In the genomic region with DNA sequence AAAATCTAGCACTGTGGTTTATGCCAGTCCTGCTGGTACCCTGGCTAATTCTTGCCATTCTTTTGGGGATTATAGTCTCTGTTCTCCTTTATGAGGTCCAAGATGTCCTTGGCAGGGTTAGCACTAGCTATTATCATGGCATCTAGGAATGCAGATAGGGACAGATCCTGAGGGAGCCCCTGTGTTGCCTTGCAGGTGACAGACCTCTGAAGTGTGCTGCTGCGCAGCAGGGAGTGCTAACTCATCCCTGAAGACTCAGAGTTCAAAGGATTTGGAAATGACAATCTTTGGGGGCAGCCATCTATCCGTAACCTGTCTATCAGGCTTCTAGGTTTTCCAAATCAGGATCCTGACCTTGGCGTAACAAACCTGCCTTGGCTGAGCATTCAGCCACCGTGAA, we compare ENCODE assay signal across 33 cellular contexts.
"Had no signal": no experiment of that assay in that cellular context is flagged by ENCODE, and none has a peak within 500 bp of the region (broad histone marks: within the 10 kb centered on the region; RNA-seq: fewer than 3 reads in every experiment).

No MANE protein-coding gene starts in this region.

- ATAC-seq: activated CD8-positive, alpha-beta T cell treated with anti-CD3 and anti-CD28 coated beads, Interleukin-2, amount 10 ng/mL, durations not matched to agents 7 days and 5 days; activated naive CD4-positive, alpha-beta T cell treated with anti-CD3 and anti-CD28 coated beads, Interleukin-2, amount 50 U/mL, for 72 hours; activated T-cell treated with anti-CD3 and anti-CD28 coated beads, Interleukin-2, amount 50 U/mL, for 4 hours; body of pancreas; T-helper 17 cell had no signal

- H3K4me3 ChIP-seq: adrenal gland, body of pancreas, breast epithelium, Peyer's patch, SJSA1 had no signal

- H3K9me2 ChIP-seq: SK-N-SH had no signal

- H3K9me3 ChIP-seq: adrenal gland, body of pancreas, breast epithelium, Peyer's patch, SK-N-SH had no signal

- H3K9ac ChIP-seq: SK-N-SH had no signal

- H3K36me3 ChIP-seq: adrenal gland, breast epithelium, Peyer's patch, SJSA1, WERI-Rb-1 had no signal

- H3K27ac ChIP-seq: adrenal gland, body of pancreas, breast epithelium, Peyer's patch, SJSA1, WERI-Rb-1 had no signal

- H3K4me1 ChIP-seq: breast epithelium, SJSA1 had no signal

- H3K27me3 ChIP-seq: adrenal gland, body of pancreas, breast epithelium, Peyer's patch, SJSA1 had no signal

- H3K4me2 ChIP-seq: SK-N-SH had no signal

- DNase-seq: activated CD4-positive, alpha-beta T cell treated with anti-CD3 and anti-CD28 coated beads, Interleukin-2, amount 10 ng/mL, durations not matched to agents 7 days and 5 days; activated CD4-positive, alpha-beta T cell treated with anti-CD3 and anti-CD28 coated beads, Interleukin-2, amount 50 U/mL, for 48 hours; activated CD4-positive, CD25-positive, alpha-beta regulatory T cell; activated CD8-positive, alpha-beta memory T cell treated with anti-CD3 and anti-CD28 coated beads, Interleukin-2, amount 50 U/mL, for 4 hours; activated CD8-positive, alpha-beta T cell treated with anti-CD3 and anti-CD28 coated beads, Interleukin-2, amount 10 ng/mL, durations not matched to agents 7 days and 5 days; activated gamma-delta T cell treated with Interleukin-2 at 50 U/mL for 16 hours; activated naive CD4-positive, alpha-beta T cell treated with anti-CD3 and anti-CD28 coated beads for 36 hours; activated T-cell treated with anti-CD3 and anti-CD28 coated beads for 4 hours; activated T-cell treated with anti-CD3 and anti-CD28 coated beads, Interleukin-2, amount 50 U/mL, for 4 hours; adrenal gland; body of pancreas; Karpas-422; KBM-7; MM.1S; MV-4-11; NCI-H1092; NCI-H1436 treated with DMSO at 0.1 percent for 48 hours; NCI-H1694 treated with DMSO at 0.1 percent for 48 hours; NCI-H2029; NCI-H510A; NCI-H526; NCI-H748 treated with DMSO at 0.1 percent for 48 hours; NK-92 treated with Interleukin-12 subunit alpha and Interleukin-12 subunit beta, amount 100 ng/mL, for 24 hours; Peyer's patch; RPMI8226; SHP77 treated with DMSO at 0.1 percent for 48 hours; SK-N-SH; T-helper 17 cell; T-helper 9 cell; WERI-Rb-1 had no signal
